Comparison of ENCODE assay signal across 8 cellular contexts in the genomic region with DNA sequence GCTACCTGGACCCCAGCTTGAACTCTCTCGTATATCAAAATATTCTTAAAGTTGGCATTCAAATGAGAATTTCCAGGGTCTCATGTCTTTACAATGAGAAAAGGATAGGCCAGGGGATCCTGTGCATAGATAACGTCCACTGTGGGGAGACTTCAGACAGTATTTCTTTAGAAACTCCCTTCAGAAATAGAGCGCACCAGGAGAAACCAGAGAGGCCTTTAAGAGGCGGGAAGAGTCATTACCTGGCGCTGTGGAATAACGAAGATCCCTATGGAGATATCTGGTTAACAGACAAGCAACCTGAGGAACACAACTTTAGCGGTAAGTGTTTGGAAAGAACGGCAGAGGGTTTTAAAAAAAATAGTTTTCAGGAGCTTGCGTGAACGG. TPM values are rescaled to one million over a fixed set of nuclear protein-coding genes. Genes with fewer than 3 reads are reported as not detected.
DNase-seq lines count a peak whose midpoint lies in the region; ATAC-seq and TF ChIP-seq lines count a peak whose summit lies in the region.

No MANE protein-coding gene starts in this region.

- no peak for TF ChIP-seq POLR2A in adrenal gland (IDR thresholded peaks at IDR 0.05)

- peak; percentile 18 for ATAC-seq in GM21737 (IDR thresholded peaks at IDR 0.05; ENCODE audit: unreplicated experiment)

- no peaks in the 10 kb centered on the region for H3K36me3 ChIP-seq in MM.1S (replicated peaks; ENCODE audit: insufficient read depth, low read length)
- no peaks in the 10 kb centered on the region for H3K36me3 ChIP-seq in mucosa of stomach (ENCODE audit: control insufficient read depth, insufficient read depth, low read length)
- H3K36me3 ChIP-seq in adrenal gland (replicated peaks in 1 of 2): no peaks in the 10 kb centered on the region

- peak overlapping the region; percentile 58 for H3K4me3 ChIP-seq in GM12875 (ENCODE audit: low read depth, low read length)
- peak overlapping the region; percentile 76 for H3K4me3 ChIP-seq in MM.1S (ENCODE audit: low read length)
- peak overlapping the region; percentile 29 to 75 (median 59) for H3K4me3 ChIP-seq in dorsolateral prefrontal cortex
- peak overlapping the region; percentile 67 for H3K4me3 ChIP-seq in mucosa of stomach (ENCODE audit: low read length)
- peak overlapping the region in 2 of 4 donors; percentile 7 to 57 for H3K4me3 ChIP-seq in adrenal gland

- H3K27me3 ChIP-seq in MM.1S (replicated peaks; ENCODE audit: insufficient read depth, low read length): no peaks in the 10 kb centered on the region
- peaks cover 0 to 62% (median 10%) of the 10 kb centered on the region in 45 donors for H3K27me3 ChIP-seq in dorsolateral prefrontal cortex
- H3K27me3 ChIP-seq in mucosa of stomach (ENCODE audit: control insufficient read depth, insufficient read depth, low read length): no peaks in the 10 kb centered on the region
- peaks cover 6% of the 10 kb centered on the region for H3K27me3 ChIP-seq in adrenal gland

- TF ChIP-seq CTCF in GM12875 (IDR thresholded peaks at IDR 0.05; ENCODE audit: borderline replicate concordance, insufficient read depth, low read depth, low read length) (no peak), MM.1S (IDR thresholded peaks at IDR 0.05; ENCODE audit: low read length) (no peak), dorsolateral prefrontal cortex (IDR thresholded peaks at IDR 0.05 in 54 of 56, conservative IDR thresholded peaks at IDR 0.05 in 2 of 56; ENCODE audit: low read depth in 1 of 56, partially characterized antibody in 56 of 56) (no peak), adrenal gland (IDR thresholded peaks at IDR 0.05) (no peak)

- H3K4me1 ChIP-seq in MM.1S (ENCODE audit: low read length): no peaks in the 10 kb centered on the region
- H3K4me1 ChIP-seq in mucosa of stomach (ENCODE audit: control insufficient read depth, insufficient read depth, low read length): no peaks in the 10 kb centered on the region
- H3K4me1 ChIP-seq in adrenal gland (replicated peaks in 1 of 2): no peaks in the 10 kb centered on the region

- 1 to 32% (median 12%) methylated on average over 10 of the region's 10 CpGs for WGBS in adrenal gland, 4 donors

- DNase-seq in MM.1S: no peak
- no peak for DNase-seq in dorsolateral prefrontal cortex
- no peak for DNase-seq in NCI-H1694 treated with DMSO at 0.1 percent for 48 hours (lab: John Stamatoyannopoulos, UW)
- DNase-seq in cerebellar cortex (ENCODE audit: low spot score): no peak
- DNase-seq in adrenal gland: no peak

- H3K79me2 ChIP-seq in MM.1S (ENCODE audit: low read length): 0 out of 2 replicates have a peak, but pooled peaks cover 4% of the 10 kb centered on the region

- H2AFZ ChIP-seq in MM.1S (ENCODE audit: low read length): peak overlapping the region; percentile 90

- intact Hi-C loops in dorsolateral prefrontal cortex (cut with DNase I) (loop anchor here (10.0 kb wide), 2 partner anchors 128 to 192 kb away; a partner anchor contains a TSS), adrenal gland (cut with DNase I) (no loop called here)

- H3F3A ChIP-seq in MM.1S (ENCODE audit: insufficient read depth, low read length): peaks cover 5% of the 10 kb centered on the region; the same call in 1 of the 2 replicates

- H3K9me3 ChIP-seq in MM.1S (replicated peaks; ENCODE audit: insufficient read depth, low read length) (no peaks in the 10 kb centered on the region), mucosa of stomach (ENCODE audit: control insufficient read depth, low read length) (no peaks in the 10 kb centered on the region), adrenal gland (replicated peaks in 1 of 3) (no peaks in the 10 kb centered on the region)

- peak overlapping the region; percentile 73 for H3K9ac ChIP-seq in MM.1S (ENCODE audit: low read length)
- H3K9ac ChIP-seq in mucosa of stomach (ENCODE audit: low read length): peak overlapping the region; percentile 58

- H3K4me2 ChIP-seq in MM.1S (ENCODE audit: low read depth, low read length): peak overlapping the region; percentile 58

- peak overlapping the region; percentile 68 for H3K27ac ChIP-seq in MM.1S (ENCODE audit: low read length)
- H3K27ac ChIP-seq in dorsolateral prefrontal cortex: peak overlapping the region in 11 of 59 donors; percentile 12 to 72 (median 42)
- peak overlapping the region in 1 of 5 donors; percentile 51 for H3K27ac ChIP-seq in adrenal gland

- no peaks in the 10 kb centered on the region for H4K20me1 ChIP-seq in MM.1S (ENCODE audit: insufficient read depth, low read length)

- H3K9me2 ChIP-seq in MM.1S (replicated peaks; ENCODE audit: insufficient read depth, low read length): no peaks in the 10 kb centered on the region

RNA-seq across cellular contexts. Expression of a gene that starts 0.6 kb away (rescaled TPM):
- 10 to 100 TPM in 26 of 120 experiments, 1 to 10 TPM in 94; 1.7 to 16.3 (median 7.7) TPM for total RNA-seq in dorsolateral prefrontal cortex
- 1 to 10 TPM in 7 of 8 donors, under 1 TPM in 1; 0.60 to 6.8 (median 3.3) TPM for total RNA-seq in adrenal gland
- 10 to 100 TPM in 1 of 3 donors, 1 to 10 TPM in 2; 7.5 to 39.9 (median 9.9) TPM for polyA plus RNA-seq in adrenal gland

Comparison
In these comparisons a context has a peak if more than half of its experiments do, and no peak if none do; other contexts are left out.
1. intact Hi-C loops: an anchor here in dorsolateral prefrontal cortex (10.0 kb wide); none called in adrenal gland.